ENCODE assay signal across 18 cellular contexts in genomic region chr9:107615325-107615724, GRCh38.
DNase-seq lines count a peak whose midpoint lies in the region; ATAC-seq and TF ChIP-seq lines count a peak whose summit lies in the region.
"Had no signal": no experiment of that assay in that cellular context is flagged by ENCODE, and none has a peak within 500 bp of the region (broad histone marks: within the 10 kb centered on the region; RNA-seq: fewer than 3 reads in every experiment).

No MANE protein-coding gene starts in this region.

- TF ChIP-seq POLR2A in esophagus squamous epithelium (IDR thresholded peaks at IDR 0.05): no peak

- H3K9me3 ChIP-seq in esophagus squamous epithelium: no peaks in the 10 kb centered on the region
- H3K9me3 ChIP-seq: MG63, suprapubic skin had no signal

- H3K27me3 ChIP-seq in esophagus squamous epithelium: peaks cover 0 to 16% (median 0%) of the 10 kb centered on the region in 4 donors
- H3K27me3 ChIP-seq: MG63, suprapubic skin had no signal

- ATAC-seq in GM21528 (IDR thresholded peaks at IDR 0.05; ENCODE audit: low FRiP score, unreplicated experiment): no peak
- no peak for ATAC-seq in GM21367 (IDR thresholded peaks at IDR 0.05; ENCODE audit: unreplicated experiment)
- ATAC-seq: activated naive CD4-positive, alpha-beta T cell treated with anti-CD3 and anti-CD28 coated beads, Interleukin-2, amount 50 U/mL, for 72 hours had no signal

- 67 to 71% methylated on average over 1 of the region's 1 CpG for WGBS in esophagus squamous epithelium, 2 donors

- intact Hi-C loops in esophagus squamous epithelium (cut with DNase I): no loop called here

- H3K36me3 ChIP-seq in esophagus squamous epithelium: no peaks in the 10 kb centered on the region
- H3K36me3 ChIP-seq: MG63, suprapubic skin had no signal

- peak; percentile 49 for DNase-seq in HCEC 1CT
- DNase-seq in SKM-1 (lab: John Stamatoyannopoulos, UW; ENCODE audit: unreplicated experiment): peak; percentile 66
- DNase-seq in fibroblast of the conjunctiva (ENCODE audit: low read depth): peak; percentile 35
- DNase-seq in skeletal muscle cell (ENCODE audit: low read depth): peak; percentile 49
- no peak for DNase-seq in NCI-H1105 (lab: John Stamatoyannopoulos, UW)
- no peak for DNase-seq in esophagus squamous epithelium (lab: John Stamatoyannopoulos, UW)
- DNase-seq: dermis blood vessel endothelial cell; hypothalamus; MG63; NCI-H524; nucleus accumbens; stimulated activated CD4-positive, alpha-beta T cell treated with anti-CD3 and anti-CD28 coated beads, Interleukin-4, amount 100 ng/mL, for 24 hours; SW 1271 had no signal

- H3K4me1 ChIP-seq in esophagus squamous epithelium: peaks cover 0 to 10% (median 8%) of the 10 kb centered on the region in 3 donors
- H3K4me1 ChIP-seq: suprapubic skin had no signal

- TF ChIP-seq CTCF in esophagus squamous epithelium (IDR thresholded peaks at IDR 0.05): no peak

- peak overlapping the region in 1 of 4 donors; percentile 34 for H3K27ac ChIP-seq in esophagus squamous epithelium
- H3K27ac ChIP-seq: epithelial cell of prostate, suprapubic skin had no signal

- H3K4me3 ChIP-seq in skeletal muscle cell (ENCODE audit: low read depth, low read length) (no peak overlapping the region), esophagus squamous epithelium (no peak overlapping the region)
- H3K4me3 ChIP-seq: MG63, suprapubic skin had no signal

Comparison
In these comparisons a context has a peak if more than half of its experiments do, and no peak if none do; other contexts are left out.
1. DNase-seq: peak in HCEC 1CT (single experiment), SKM-1 (single experiment), fibroblast of the conjunctiva (single experiment) and skeletal muscle cell (single experiment); none in NCI-H1105 (single experiment) and esophagus squamous epithelium (single experiment).